In the genomic region with DNA sequence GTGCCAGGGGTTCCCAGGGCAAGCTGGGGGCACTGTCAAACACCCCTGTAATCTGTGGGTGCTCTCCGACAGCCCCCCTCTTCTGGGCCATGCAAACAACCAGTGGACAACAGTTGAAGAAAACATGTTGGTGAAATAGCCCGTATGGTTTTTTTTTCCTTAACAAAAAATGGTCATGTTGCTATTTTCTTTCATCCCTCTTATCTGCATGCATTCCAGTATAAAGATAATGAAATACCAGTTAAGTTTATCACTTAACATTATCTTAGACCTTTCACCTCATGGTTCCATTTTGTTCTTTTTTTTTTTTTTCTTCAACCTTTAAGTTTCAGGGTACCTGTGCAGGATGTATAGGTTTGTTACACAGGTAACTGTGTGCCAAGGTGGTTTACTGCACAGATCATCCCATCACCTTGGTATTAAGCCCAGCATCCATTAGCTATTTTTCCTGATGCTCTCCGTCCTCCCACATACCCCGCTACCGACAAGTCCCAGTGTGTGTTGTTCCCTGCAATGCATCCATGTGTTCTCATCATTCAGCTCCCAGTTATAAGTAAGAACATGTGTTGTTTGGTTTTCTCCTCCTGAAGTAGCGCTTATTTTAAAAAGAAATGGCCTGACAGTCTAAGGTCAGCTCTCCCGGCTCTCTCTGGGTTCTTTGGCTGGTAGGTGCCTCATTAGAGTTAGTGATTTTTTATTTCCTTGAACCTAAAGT, we compare ENCODE assay signal across 15 cellular contexts.
"Had no signal": no experiment of that assay in that cellular context is flagged by ENCODE, and none has a peak within 500 bp of the region (broad histone marks: within the 10 kb centered on the region; RNA-seq: fewer than 3 reads in every experiment).

No MANE protein-coding gene starts in this region.

- H3K27ac Mint-ChIP-seq: activated CD8-positive, alpha-beta T cell treated with anti-CD3 and anti-CD28 coated beads for 36 hours; activated naive CD8-positive, alpha-beta T cell treated with anti-CD3 and anti-CD28 coated beads for 36 hours; endodermal cell; naive thymus-derived CD8-positive, alpha-beta T cell; WTC11 had no signal

- H3K4me3 ChIP-seq: tibial nerve had no signal

- H3K36me3 Mint-ChIP-seq: activated naive CD8-positive, alpha-beta T cell treated with anti-CD3 and anti-CD28 coated beads for 36 hours; naive thymus-derived CD8-positive, alpha-beta T cell; WTC11 had no signal

- H3K4me1 Mint-ChIP-seq: naive thymus-derived CD8-positive, alpha-beta T cell had no signal

- H3K4me3 Mint-ChIP-seq: activated CD8-positive, alpha-beta T cell treated with anti-CD3 and anti-CD28 coated beads for 36 hours; activated naive CD8-positive, alpha-beta T cell treated with anti-CD3 and anti-CD28 coated beads for 36 hours; endodermal cell; naive thymus-derived CD8-positive, alpha-beta T cell; WTC11 had no signal

- H3K9me3 Mint-ChIP-seq: activated CD8-positive, alpha-beta T cell treated with anti-CD3 and anti-CD28 coated beads for 36 hours; activated naive CD8-positive, alpha-beta T cell treated with anti-CD3 and anti-CD28 coated beads for 36 hours; endodermal cell; naive thymus-derived CD8-positive, alpha-beta T cell had no signal

- ATAC-seq: activated CD8-positive, alpha-beta T cell treated with anti-CD3 and anti-CD28 coated beads for 36 hours; naive thymus-derived CD8-positive, alpha-beta T cell; WTC11 had no signal

- DNase-seq: activated CD4-positive, alpha-beta T cell treated with anti-CD3 and anti-CD28 coated beads for 4 hours; activated CD8-positive, alpha-beta memory T cell treated with anti-CD3 and anti-CD28 coated beads, Interleukin-2, amount 50 U/mL, for 4 hours; activated CD8-positive, alpha-beta T cell treated with anti-CD3 and anti-CD28 coated beads for 36 hours; activated gamma-delta T cell treated with Interleukin-2 at 50 U/mL for 16 hours; activated naive CD8-positive, alpha-beta T cell treated with anti-CD3 and anti-CD28 coated beads for 36 hours; aorta; endodermal cell; foreskin fibroblast; naive thymus-derived CD8-positive, alpha-beta T cell; stimulated activated CD4-positive, alpha-beta T cell treated with anti-CD3 and anti-CD28 coated beads, Interleukin-15, amount 100 ng/mL, for 24 hours; stimulated activated CD4-positive, alpha-beta T cell treated with anti-CD3 and anti-CD28 coated beads, Interleukin-4, amount 100 ng/mL, for 1 hour; stimulated activated naive CD4-positive, alpha-beta T cell; SW 1271 had no signal

- H3K27ac ChIP-seq: tibial nerve had no signal

- H3K27me3 ChIP-seq: tibial nerve had no signal

- H3K9me3 ChIP-seq: tibial nerve had no signal
